9 cellular contexts compared by ENCODE assay signal in genomic region chr6:108119212-108120141, GRCh38. TPM values are rescaled to one million over a fixed set of nuclear protein-coding genes. Genes with fewer than 3 reads are reported as not detected.
DNase-seq lines count a peak whose midpoint lies in the region; ATAC-seq and TF ChIP-seq lines count a peak whose summit lies in the region.
"Had no signal": no experiment of that assay in that cellular context is flagged by ENCODE, and none has a peak within 500 bp of the region (broad histone marks: within the 10 kb centered on the region; RNA-seq: fewer than 3 reads in every experiment).

No MANE protein-coding gene starts in this region.

- no peak for TF ChIP-seq EP300 in sigmoid colon (IDR thresholded peaks at IDR 0.05)

- DNase-seq in GM12864 (ENCODE audit: low read depth), result no peak
- peak; percentile 58 for DNase-seq in activated CD8-positive, alpha-beta memory T cell treated with anti-CD3 and anti-CD28 coated beads, Interleukin-2, amount 50 U/mL, for 48 hours
- peak in 1 of 2 donors; percentile 39 for DNase-seq in foreskin fibroblast
- DNase-seq in sigmoid colon, result no peak
- DNase-seq in NCI-H2196 treated with DMSO at 0.1 percent for 48 hours (lab: John Stamatoyannopoulos, UW; ENCODE audit: unreplicated experiment), result no peak
- DNase-seq in lower leg skin (ENCODE audit: low spot score in 2 of 2), result no peak

- TF ChIP-seq CTCF in GM12864 (IDR thresholded peaks at IDR 0.05; ENCODE audit: low read depth, low read length, missing control alignments) (no peak), foreskin fibroblast (IDR thresholded peaks at IDR 0.05; ENCODE audit: low read depth, low read length) (no peak), sigmoid colon (IDR thresholded peaks at IDR 0.05) (no peak), lower leg skin (IDR thresholded peaks at IDR 0.05) (no peak)

- 11 to 17% methylated on average over 72 of the region's 72 CpGs for WGBS in sigmoid colon, 2 donors
- 32 to 41% methylated on average over 35 to 43 of the region's 72 CpGs for WGBS in lower leg skin, 2 donors

- H3K4me3 ChIP-seq in GM12864 (ENCODE audit: low read depth, low read length) (peak overlapping the region; percentile 8; the same call in 1 of the 2 replicates), foreskin fibroblast (ENCODE audit: low read depth in 1 of 2, low read length in 2 of 2) (peak overlapping the region; percentile 31 to 36), sigmoid colon (peak overlapping the region in 3 of 4 donors; percentile 55 to 66 (median 56)), lower leg skin (ENCODE audit: low read depth, poor library complexity, severe bottlenecking) (no peak overlapping the region)

- H3K9me3 ChIP-seq in sigmoid colon, result no peaks in the 10 kb centered on the region

- H3K27me3 ChIP-seq in sigmoid colon, result peaks cover 50 to 100% (median 71%) of the 10 kb centered on the region in 3 donors

- peaks cover 0 to 45% (median 39%) of the 10 kb centered on the region in 4 donors for H3K4me1 ChIP-seq in sigmoid colon

- no peaks in the 10 kb centered on the region for H3K36me3 ChIP-seq in sigmoid colon

- TF ChIP-seq POLR2A in sigmoid colon (IDR thresholded peaks at IDR 0.05) (no peak), lower leg skin (IDR thresholded peaks at IDR 0.05) (no peak)

- intact Hi-C loops in sigmoid colon (cut with DNase I) (loop anchor here (10.0 kb wide), 1 partner anchor 375 kb away; no protein-coding TSS in a partner anchor), lower leg skin (cut with DNase I; ENCODE audit: low total_unique reads) (loop anchor here (10.0 kb wide), 2 partner anchors 375 to 405 kb away; no protein-coding TSS in a partner anchor)

- no peak overlapping the region for H3K27ac ChIP-seq in sigmoid colon

- ATAC-seq in GM21529 (IDR thresholded peaks at IDR 0.05; ENCODE audit: unreplicated experiment), result no peak
- no peak for ATAC-seq in esophagus mucosa
- ATAC-seq: Right ventricle myocardium inferior had no signal

RNA-seq across cellular contexts. Expression of gene OSTM1, which starts 44.9 kb away (rescaled TPM):
- total RNA-seq in sigmoid colon (100 to 1,000 TPM in 2 of 4 donors, 10 to 100 TPM in 2; 48.9 to 267 (median 106) TPM), lower leg skin (100 to 1,000 TPM in 1 of 4 donors, 10 to 100 TPM in 3; 21.0 to 134 (median 61.6) TPM), esophagus mucosa (12.8 TPM)
- 10 to 100 TPM in 1 of 3 donors, 1 to 10 TPM in 2; 3.6 to 10.6 (median 9.5) TPM for polyA plus RNA-seq in sigmoid colon

RNA-seq across cellular contexts. Expression of gene NR2E1, which starts 46.3 kb away (rescaled TPM):
- not detected for total RNA-seq in sigmoid colon
- polyA plus RNA-seq in sigmoid colon, result not detected
- total RNA-seq in lower leg skin, result not detected
- total RNA-seq in esophagus mucosa, result 0.08 TPM
- total RNA-seq: Right ventricle myocardium inferior had no signal
